In the genomic region with DNA sequence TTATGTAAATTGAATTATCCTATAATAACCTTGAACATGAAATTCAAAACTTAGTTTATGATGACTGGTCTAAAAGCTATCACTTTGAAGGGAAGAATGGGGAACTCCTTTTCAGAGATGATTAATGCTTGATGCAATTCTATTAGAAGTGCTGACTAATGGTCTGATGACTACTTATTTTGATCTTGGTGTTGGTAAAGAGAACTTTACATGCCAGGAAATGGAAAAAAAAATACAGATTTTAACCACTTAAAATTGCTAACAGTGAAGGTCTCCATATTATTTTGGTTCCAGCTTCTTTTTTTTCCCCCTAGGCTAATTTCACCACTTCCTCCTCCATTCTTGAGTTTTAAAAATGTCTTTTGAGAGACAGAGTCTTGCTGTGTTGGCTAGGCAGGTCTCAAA, we compare ENCODE assay signal across 10 cellular contexts. TPM values are rescaled to one million over a fixed set of nuclear protein-coding genes. Genes with fewer than 3 reads are reported as not detected.
DNase-seq lines count a peak whose midpoint lies in the region; ATAC-seq, FAIRE-seq and TF ChIP-seq lines count a peak whose summit lies in the region.
"Had no signal": no experiment of that assay in that cellular context is flagged by ENCODE, and none has a peak within 500 bp of the region (broad histone marks: within the 10 kb centered on the region; RNA-seq: fewer than 3 reads in every experiment).

No MANE protein-coding gene starts in this region.

- no peak for DNase-seq in activated CD4-positive, CD25-positive, alpha-beta regulatory T cell (lab: John Stamatoyannopoulos, UW)
- peak; percentile 77 for DNase-seq in SK-N-MC (ENCODE audit: low read depth, low spot score)
- no peak for DNase-seq in smooth muscle cell (lab: John Stamatoyannopoulos, UW; ENCODE audit: unreplicated experiment)
- no peak for DNase-seq in NCI-H128 (lab: John Stamatoyannopoulos, UW; ENCODE audit: unreplicated experiment)
- no peak for DNase-seq in GM13977 (ENCODE audit: low spot score)
- no peak for DNase-seq in HTR-8/SVneo (ENCODE audit: insufficient read length, low spot score)

- no peak for TF ChIP-seq CTCF in smooth muscle cell (IDR thresholded peaks at IDR 0.05; ENCODE audit: borderline replicate concordance, insufficient read depth, poor library complexity, severe bottlenecking)
- no peak for TF ChIP-seq CTCF in GM13977 (IDR thresholded peaks at IDR 0.05; ENCODE audit: extremely low read depth, insufficient read depth, missing control alignments)

- H3K9me3 ChIP-seq in SK-N-MC (ENCODE audit: low read depth, low read length) (no peaks in the 10 kb centered on the region), smooth muscle cell (replicated peaks; ENCODE audit: low read depth) (no peaks in the 10 kb centered on the region)

- no peaks in the 10 kb centered on the region for H3K27me3 ChIP-seq in smooth muscle cell (ENCODE audit: low read depth)

- FAIRE-seq in HTR-8/SVneo (lab: Jason Lieb, UNC), result no peak
- FAIRE-seq: H1 had no signal

- H4K20me1 ChIP-seq in smooth muscle cell (ENCODE audit: low read depth), result no peaks in the 10 kb centered on the region

- peak overlapping the region; percentile 47 for H3K4me2 ChIP-seq in smooth muscle cell

- no peak overlapping the region for H2AFZ ChIP-seq in smooth muscle cell (ENCODE audit: low read depth)

- peaks cover under 1% of the 10 kb centered on the region for H3F3A ChIP-seq in smooth muscle cell (ENCODE audit: low read depth)

- H3K4me3 ChIP-seq in SK-N-MC, result peak overlapping the region; percentile 21; the same call in 1 of the 2 replicates
- no peak overlapping the region for H3K4me3 ChIP-seq in smooth muscle cell

- H3K36me3 ChIP-seq in SK-N-MC (ENCODE audit: insufficient read depth, low read length), result no peaks in the 10 kb centered on the region
- no peaks in the 10 kb centered on the region for H3K36me3 ChIP-seq in smooth muscle cell (ENCODE audit: low read depth)

- peak; percentile 87 to 92 for ATAC-seq in activated CD4-positive, CD25-positive, alpha-beta regulatory T cell treated with anti-CD3 and anti-CD28 coated beads, Interleukin-2, amount 50 U/mL, for 24 hours
- ATAC-seq in esophagus mucosa, result peak; percentile 83

- no peaks in the 10 kb centered on the region for H3K79me2 ChIP-seq in smooth muscle cell (ENCODE audit: low read depth)

- H3K27ac ChIP-seq in SK-N-MC (peak overlapping the region; percentile 94), smooth muscle cell (ENCODE audit: low read depth) (peak overlapping the region; percentile 71)
- H3K27ac ChIP-seq: C4-2B had no signal

- H3K4me1 ChIP-seq in smooth muscle cell (ENCODE audit: low read depth), result peaks cover 10% of the 10 kb centered on the region

- in situ Hi-C loops in GM13977 (cut with MboI; ENCODE audit: low pct_unique_long_range_greater_than_20kb, low sequenced_read_pairs, unreplicated experiment), result no loop called here

- H3K9ac ChIP-seq in SK-N-MC (ENCODE audit: insufficient read length) (no peak overlapping the region), smooth muscle cell (ENCODE audit: low read depth) (peak overlapping the region; percentile 37)

RNA-seq across cellular contexts. Expression of a gene that starts 22.9 kb away (rescaled TPM):
- 4.0 TPM for total RNA-seq in esophagus mucosa
- total RNA-seq in smooth muscle cell, result 11.7 and 12.1 TPM in 2 replicates
- 7.2 and 12.0 TPM in 2 replicates for polyA plus RNA-seq in smooth muscle cell
